ENCODE assay signal across 2 cellular contexts in the genomic region with DNA sequence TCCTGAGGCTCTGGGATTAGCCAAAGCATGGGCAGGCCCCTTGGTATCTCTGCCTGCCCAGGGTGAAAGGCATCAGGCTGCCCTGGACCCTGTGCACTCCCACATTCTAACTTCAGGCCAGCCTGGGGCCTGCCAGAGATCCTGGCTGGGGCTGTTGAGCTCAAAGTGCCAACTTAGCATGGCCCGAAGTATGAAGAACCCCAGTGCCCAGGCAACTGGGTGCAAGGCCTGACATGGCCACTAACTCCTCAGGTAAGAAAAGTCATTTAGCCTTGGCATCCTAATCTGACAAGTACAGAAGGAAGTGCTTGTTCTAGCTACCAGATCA.
TF ChIP-seq lines count a peak whose summit lies in the region.

No MANE protein-coding gene starts in this region.

TF ChIP-seq in liver, 16 proteins besides CTCF, POLR2A, EP300 and RAD21:
- TF ChIP-seq, protein P1, sequence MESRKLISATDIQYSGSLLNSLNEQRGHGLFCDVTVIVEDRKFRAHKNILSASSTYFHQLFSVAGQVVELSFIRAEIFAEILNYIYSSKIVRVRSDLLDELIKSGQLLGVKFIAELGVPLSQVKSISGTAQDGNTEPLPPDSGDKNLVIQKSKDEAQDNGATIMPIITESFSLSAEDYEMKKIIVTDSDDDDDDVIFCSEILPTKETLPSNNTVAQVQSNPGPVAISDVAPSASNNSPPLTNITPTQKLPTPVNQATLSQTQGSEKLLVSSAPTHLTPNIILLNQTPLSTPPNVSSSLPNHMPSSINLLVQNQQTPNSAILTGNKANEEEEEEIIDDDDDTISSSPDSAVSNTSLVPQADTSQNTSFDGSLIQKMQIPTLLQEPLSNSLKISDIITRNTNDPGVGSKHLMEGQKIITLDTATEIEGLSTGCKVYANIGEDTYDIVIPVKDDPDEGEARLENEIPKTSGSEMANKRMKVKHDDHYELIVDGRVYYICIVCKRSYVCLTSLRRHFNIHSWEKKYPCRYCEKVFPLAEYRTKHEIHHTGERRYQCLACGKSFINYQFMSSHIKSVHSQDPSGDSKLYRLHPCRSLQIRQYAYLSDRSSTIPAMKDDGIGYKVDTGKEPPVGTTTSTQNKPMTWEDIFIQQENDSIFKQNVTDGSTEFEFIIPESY (IDR thresholded peaks at IDR 0.05): no peak
- TF ChIP-seq FOXA2 (IDR thresholded peaks at IDR 0.05): no peak
- TF ChIP-seq JUND (IDR thresholded peaks at IDR 0.05): no peak
- no peak for TF ChIP-seq HNF4A (conservative IDR thresholded peaks at IDR 0.05)
- TF ChIP-seq, protein P2, sequence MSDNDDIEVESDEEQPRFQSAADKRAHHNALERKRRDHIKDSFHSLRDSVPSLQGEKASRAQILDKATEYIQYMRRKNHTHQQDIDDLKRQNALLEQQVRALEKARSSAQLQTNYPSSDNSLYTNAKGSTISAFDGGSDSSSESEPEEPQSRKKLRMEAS (IDR thresholded peaks at IDR 0.05): no peak
- no peak for TF ChIP-seq NR2F2 (IDR thresholded peaks at IDR 0.05)
- no peak for TF ChIP-seq HNF4G (IDR thresholded peaks at IDR 0.05)
- TF ChIP-seq YY1 (IDR thresholded peaks at IDR 0.05): no peak
- TF ChIP-seq, protein P3, sequence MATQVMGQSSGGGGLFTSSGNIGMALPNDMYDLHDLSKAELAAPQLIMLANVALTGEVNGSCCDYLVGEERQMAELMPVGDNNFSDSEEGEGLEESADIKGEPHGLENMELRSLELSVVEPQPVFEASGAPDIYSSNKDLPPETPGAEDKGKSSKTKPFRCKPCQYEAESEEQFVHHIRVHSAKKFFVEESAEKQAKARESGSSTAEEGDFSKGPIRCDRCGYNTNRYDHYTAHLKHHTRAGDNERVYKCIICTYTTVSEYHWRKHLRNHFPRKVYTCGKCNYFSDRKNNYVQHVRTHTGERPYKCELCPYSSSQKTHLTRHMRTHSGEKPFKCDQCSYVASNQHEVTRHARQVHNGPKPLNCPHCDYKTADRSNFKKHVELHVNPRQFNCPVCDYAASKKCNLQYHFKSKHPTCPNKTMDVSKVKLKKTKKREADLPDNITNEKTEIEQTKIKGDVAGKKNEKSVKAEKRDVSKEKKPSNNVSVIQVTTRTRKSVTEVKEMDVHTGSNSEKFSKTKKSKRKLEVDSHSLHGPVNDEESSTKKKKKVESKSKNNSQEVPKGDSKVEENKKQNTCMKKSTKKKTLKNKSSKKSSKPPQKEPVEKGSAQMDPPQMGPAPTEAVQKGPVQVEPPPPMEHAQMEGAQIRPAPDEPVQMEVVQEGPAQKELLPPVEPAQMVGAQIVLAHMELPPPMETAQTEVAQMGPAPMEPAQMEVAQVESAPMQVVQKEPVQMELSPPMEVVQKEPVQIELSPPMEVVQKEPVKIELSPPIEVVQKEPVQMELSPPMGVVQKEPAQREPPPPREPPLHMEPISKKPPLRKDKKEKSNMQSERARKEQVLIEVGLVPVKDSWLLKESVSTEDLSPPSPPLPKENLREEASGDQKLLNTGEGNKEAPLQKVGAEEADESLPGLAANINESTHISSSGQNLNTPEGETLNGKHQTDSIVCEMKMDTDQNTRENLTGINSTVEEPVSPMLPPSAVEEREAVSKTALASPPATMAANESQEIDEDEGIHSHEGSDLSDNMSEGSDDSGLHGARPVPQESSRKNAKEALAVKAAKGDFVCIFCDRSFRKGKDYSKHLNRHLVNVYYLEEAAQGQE (IDR thresholded peaks at IDR 0.05): no peak
- TF ChIP-seq TAF1 (conservative IDR thresholded peaks at IDR 0.05): no peak
- TF ChIP-seq GABPA (IDR thresholded peaks at IDR 0.05 in 1 of 2, conservative IDR thresholded peaks at IDR 0.05 in 1 of 2): no peak
- no peak for TF ChIP-seq SP1 (IDR thresholded peaks at IDR 0.05)
- TF ChIP-seq, protein P4, sequence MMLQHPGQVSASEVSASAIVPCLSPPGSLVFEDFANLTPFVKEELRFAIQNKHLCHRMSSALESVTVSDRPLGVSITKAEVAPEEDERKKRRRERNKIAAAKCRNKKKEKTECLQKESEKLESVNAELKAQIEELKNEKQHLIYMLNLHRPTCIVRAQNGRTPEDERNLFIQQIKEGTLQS (IDR thresholded peaks at IDR 0.05): no peak
- TF ChIP-seq FOXA1 (IDR thresholded peaks at IDR 0.05): no peak
- TF ChIP-seq EGR1 (IDR thresholded peaks at IDR 0.05; ENCODE audit: low read depth in 2 of 2): no peak
- no peak for TF ChIP-seq RXRA (IDR thresholded peaks at IDR 0.05)

TF ChIP-seq in HepG2, 621 proteins besides CTCF, POLR2A, EP300 and RAD21:
- no peak for TF ChIP-seq ZMAT3 (CRISPR knock-in tag; conservative IDR thresholded peaks at IDR 0.05)
- no peak for TF ChIP-seq MXI1 (IDR thresholded peaks at IDR 0.05; ENCODE audit: borderline replicate concordance, low read depth, low read length)
- no peak for TF ChIP-seq MYNN (CRISPR knock-in tag; IDR thresholded peaks at IDR 0.05; ENCODE audit: low read depth)
- no peak for TF ChIP-seq ZBTB20 (CRISPR knock-in tag; IDR thresholded peaks at IDR 0.05; ENCODE audit: borderline replicate concordance, low read depth)
- TF ChIP-seq, protein P5, sequence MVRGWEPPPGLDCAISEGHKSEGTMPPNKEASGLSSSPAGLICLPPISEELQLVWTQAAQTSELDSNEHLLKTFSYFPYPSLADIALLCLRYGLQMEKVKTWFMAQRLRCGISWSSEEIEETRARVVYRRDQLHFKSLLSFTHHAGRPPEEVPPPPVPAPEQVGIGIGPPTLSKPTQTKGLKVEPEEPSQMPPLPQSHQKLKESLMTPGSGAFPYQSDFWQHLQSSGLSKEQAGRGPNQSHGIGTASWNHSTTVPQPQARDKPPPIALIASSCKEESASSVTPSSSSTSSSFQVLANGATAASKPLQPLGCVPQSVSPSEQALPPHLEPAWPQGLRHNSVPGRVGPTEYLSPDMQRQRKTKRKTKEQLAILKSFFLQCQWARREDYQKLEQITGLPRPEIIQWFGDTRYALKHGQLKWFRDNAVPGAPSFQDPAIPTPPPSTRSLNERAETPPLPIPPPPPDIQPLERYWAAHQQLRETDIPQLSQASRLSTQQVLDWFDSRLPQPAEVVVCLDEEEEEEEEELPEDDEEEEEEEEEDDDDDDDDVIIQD (CRISPR knock-in tag; IDR thresholded peaks at IDR 0.05; ENCODE audit: low read depth): no peak
